In genomic region chr6:134310817-134311216, GRCh38 we compare ENCODE assay signal across 20 cellular contexts. TPM values are rescaled to one million over a fixed set of nuclear protein-coding genes. Genes with fewer than 3 reads are reported as not detected.
DNase-seq lines count a peak whose midpoint lies in the region; ATAC-seq, FAIRE-seq and TF ChIP-seq lines count a peak whose summit lies in the region.
"Had no signal": no experiment of that assay in that cellular context is flagged by ENCODE, and none has a peak within 500 bp of the region (broad histone marks: within the 10 kb centered on the region; RNA-seq: fewer than 3 reads in every experiment).

No MANE protein-coding gene starts in this region.

- TF ChIP-seq POLR2A in testis (IDR thresholded peaks at IDR 0.05), result no peak

- WGBS in testis, 2 donors, result 65 to 66% methylated on average over 2 of the region's 2 CpGs

- no peak for FAIRE-seq in urothelium cell line (lab: Jason Lieb, UNC)
- FAIRE-seq: A204.1, D721Med, G401.6, GM12891, GM19239, H1 had no signal

- H3K27ac ChIP-seq in angular gyrus (ENCODE audit: low read depth, low read length) (peak overlapping the region; percentile 2), testis (peak overlapping the region; percentile 80 to 84)
- H3K27ac ChIP-seq: C4-2B, HL-60 had no signal

- H3K9me3 ChIP-seq in testis, result no peaks in the 10 kb centered on the region
- H3K9me3 ChIP-seq: BE2C, Caco-2 had no signal

- intact Hi-C loops in testis (cut with DNase I; ENCODE audit: low total_unique reads), result no loop called here

- TF ChIP-seq CTCF in testis (IDR thresholded peaks at IDR 0.05), result no peak

- H3K27me3 ChIP-seq in testis, result no peaks in the 10 kb centered on the region
- H3K27me3 ChIP-seq: BE2C had no signal

- H3K36me3 ChIP-seq in testis (ENCODE audit: low read depth, missing control alignments), result no peaks in the 10 kb centered on the region
- H3K36me3 ChIP-seq: BE2C had no signal

- DNase-seq in NCI-H82 treated with DMSO at 0.1 percent for 48 hours (lab: John Stamatoyannopoulos, UW; ENCODE audit: unreplicated experiment) (peak; percentile 36), testis (no peak), SIG-M5 (lab: John Stamatoyannopoulos, UW) (no peak), urothelium cell line (ENCODE audit: low spot score) (no peak)
- DNase-seq: ACHN; BE2C; Caco-2; CD4-positive, alpha-beta T cell; H9 had no signal

- ATAC-seq in esophagus mucosa (peak; percentile 91), HG02798 (IDR thresholded peaks at IDR 0.05; ENCODE audit: poor library complexity, unreplicated experiment) (no peak)

- H3K4me3 ChIP-seq in testis, result no peak overlapping the region

- peaks cover 24% of the 10 kb centered on the region for H3K4me1 ChIP-seq in testis
- H3K4me1 ChIP-seq: BE2C, Caco-2 had no signal

RNA-seq across cellular contexts. Expression of gene SGK1, which starts 7.1 kb away (rescaled TPM):
- total RNA-seq in esophagus mucosa, result 207 TPM
- total RNA-seq in testis, result 100 to 1,000 TPM; 154 to 208 TPM
- 91.3 TPM for polyA plus RNA-seq in testis (ENCODE audit: insufficient read depth, low read depth, low replicate concordance)
